ENCODE assay signal across 11 cellular contexts in the genomic region with DNA sequence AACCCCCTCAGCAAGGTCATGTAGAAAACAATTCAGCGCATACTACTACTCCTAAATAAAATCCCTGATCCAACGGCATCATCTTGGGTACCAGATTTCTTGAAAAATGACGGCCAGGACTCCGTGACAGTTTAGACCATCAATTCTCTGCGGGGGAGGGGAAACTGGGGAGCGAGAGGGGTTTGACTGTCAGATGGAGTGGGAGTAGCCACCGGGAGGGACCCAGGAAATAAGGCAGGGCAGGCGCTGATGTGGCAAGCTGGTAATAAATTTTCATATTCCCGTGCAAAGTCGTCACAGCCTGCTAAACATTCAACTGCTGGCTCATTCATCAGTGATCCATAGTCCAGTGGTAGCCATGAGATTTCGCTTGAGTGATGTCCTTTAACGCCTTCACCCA. TPM values are rescaled to one million over a fixed set of nuclear protein-coding genes. Genes with fewer than 3 reads are reported as not detected.
DNase-seq lines count a peak whose midpoint lies in the region; ATAC-seq and TF ChIP-seq lines count a peak whose summit lies in the region.
"Had no signal": no experiment of that assay in that cellular context is flagged by ENCODE, and none has a peak within 500 bp of the region (broad histone marks: within the 10 kb centered on the region; RNA-seq: fewer than 3 reads in every experiment).

No MANE protein-coding gene starts in this region.

- H3K79me2 ChIP-seq in SK-N-SH (ENCODE audit: insufficient read depth): peaks cover 3% of the 10 kb centered on the region; the same call in 1 of the 2 replicates

- POLR2A ChIA-PET in SK-N-SH (lab: Yijun Ruan, JAX): no interaction called here

- no peak for TF ChIP-seq EP300 in SK-N-SH (IDR thresholded peaks at IDR 0.05; ENCODE audit: borderline replicate concordance in 1 of 2, low read depth in 1 of 2, low read length in 1 of 2)

- TF ChIP-seq CTCF in SK-N-SH (IDR thresholded peaks at IDR 0.05): no peak
- no peak for TF ChIP-seq CTCF in foreskin keratinocyte (conservative IDR thresholded peaks at IDR 0.05)

- peak overlapping the region; percentile 66 for H3K4me2 ChIP-seq in SK-N-SH

- TF ChIP-seq RAD21 in SK-N-SH (IDR thresholded peaks at IDR 0.05; ENCODE audit: low read length): no peak

- H3K9ac ChIP-seq in ES-I3 (ENCODE audit: low read depth, low read length): peak overlapping the region; percentile 66; the same call in 1 of the 2 replicates
- no peak overlapping the region for H3K9ac ChIP-seq in SK-N-SH

- no peaks in the 10 kb centered on the region for H3F3A ChIP-seq in SK-N-SH (replicated peaks; ENCODE audit: insufficient read depth)

- H3K27ac ChIP-seq in SK-N-SH (ENCODE audit: low read depth in 2 of 2, low read length in 1 of 2): no peak overlapping the region
- H3K27ac ChIP-seq in foreskin keratinocyte: no peak overlapping the region
- H3K27ac ChIP-seq: epithelial cell of prostate had no signal

- H3K27me3 ChIP-seq in SK-N-SH (ENCODE audit: insufficient read depth): peaks cover 11% of the 10 kb centered on the region; the same call in 1 of the 2 replicates
- H3K27me3 ChIP-seq in foreskin keratinocyte: peaks cover 4% of the 10 kb centered on the region

- CTCF ChIA-PET in SK-N-SH (lab: Yijun Ruan, JAX): interaction anchor here (1.1 kb wide), 1 partner anchor 18 kb away, joined by 3 read pairs; no protein-coding TSS in a partner anchor

- H3K4me1 ChIP-seq in ES-I3 (ENCODE audit: insufficient read depth, low read length) (no peaks in the 10 kb centered on the region), SK-N-SH (ENCODE audit: control insufficient read depth in 1 of 2, insufficient read depth in 2 of 2, low read depth in 1 of 2, low read length in 1 of 2) (no peaks in the 10 kb centered on the region), foreskin keratinocyte (no peaks in the 10 kb centered on the region)

- WGBS in SK-N-SH (ENCODE audit: low lambda C conversion rate): 9% methylated on average over 12 of the region's 12 CpGs

- H4K20me1 ChIP-seq in SK-N-SH (ENCODE audit: insufficient read depth): no peaks in the 10 kb centered on the region

- H3K36me3 ChIP-seq in ES-I3 (ENCODE audit: insufficient read depth, low read length) (no peaks in the 10 kb centered on the region), SK-N-SH (replicated peaks in 1 of 2; ENCODE audit: control insufficient read depth in 1 of 2, insufficient read depth in 2 of 2, low read length in 1 of 2) (no peaks in the 10 kb centered on the region)

- H3K9me3 ChIP-seq in ES-I3 (ENCODE audit: control insufficient read depth, insufficient read depth, low read length) (no peaks in the 10 kb centered on the region), SK-N-SH (no peaks in the 10 kb centered on the region)

- no peaks in the 10 kb centered on the region for H3K9me2 ChIP-seq in SK-N-SH

- peak overlapping the region; percentile 52 to 68 for H3K4me3 ChIP-seq in SK-N-SH (ENCODE audit: low read depth in 2 of 2, low read length in 1 of 2)

- ATAC-seq in foreskin keratinocyte: peak; percentile 12
- no peak for ATAC-seq in activated CD4-positive, CD25-positive, alpha-beta regulatory T cell treated with anti-CD3 and anti-CD28 coated beads, Interleukin-2, amount 50 U/mL, for 24 hours

- H2AFZ ChIP-seq in SK-N-SH (ENCODE audit: low read depth): peak overlapping the region; percentile 72

- DNase-seq in SK-N-SH (peak; percentile 19), foreskin keratinocyte (no peak), putamen (ENCODE audit: low spot score) (peak; percentile 12), NCI-H2107 treated with DMSO at 0.1 percent for 48 hours (lab: John Stamatoyannopoulos, UW; ENCODE audit: unreplicated experiment) (no peak), HuH-7.5 (ENCODE audit: low spot score) (no peak)
- no peak for DNase-seq in central memory CD4-positive, alpha-beta T cell
- DNase-seq: activated CD4-positive, alpha-beta T cell treated with anti-CD3 and anti-CD28 coated beads, Interleukin-2, amount 50 U/mL, for 1 hour had no signal

TF ChIP-seq in SK-N-SH, 30 proteins besides CTCF, POLR2A, EP300 and RAD21:
- no peak for TF ChIP-seq NFIC (IDR thresholded peaks at IDR 0.05; ENCODE audit: borderline replicate concordance)
- no peak for TF ChIP-seq TCF12 (IDR thresholded peaks at IDR 0.05)
- no peak for TF ChIP-seq RFX5 (IDR thresholded peaks at IDR 0.05; ENCODE audit: low read length)
- TF ChIP-seq, protein P1, sequence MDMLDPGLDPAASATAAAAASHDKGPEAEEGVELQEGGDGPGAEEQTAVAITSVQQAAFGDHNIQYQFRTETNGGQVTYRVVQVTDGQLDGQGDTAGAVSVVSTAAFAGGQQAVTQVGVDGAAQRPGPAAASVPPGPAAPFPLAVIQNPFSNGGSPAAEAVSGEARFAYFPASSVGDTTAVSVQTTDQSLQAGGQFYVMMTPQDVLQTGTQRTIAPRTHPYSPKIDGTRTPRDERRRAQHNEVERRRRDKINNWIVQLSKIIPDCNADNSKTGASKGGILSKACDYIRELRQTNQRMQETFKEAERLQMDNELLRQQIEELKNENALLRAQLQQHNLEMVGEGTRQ (IDR thresholded peaks at IDR 0.05; ENCODE audit: borderline replicate concordance, low read depth, low read length): no peak
- no peak for TF ChIP-seq GABPA (IDR thresholded peaks at IDR 0.05; ENCODE audit: low read depth)
- TF ChIP-seq RCOR1 (IDR thresholded peaks at IDR 0.05; ENCODE audit: low read length): no peak
- TF ChIP-seq, protein P2, sequence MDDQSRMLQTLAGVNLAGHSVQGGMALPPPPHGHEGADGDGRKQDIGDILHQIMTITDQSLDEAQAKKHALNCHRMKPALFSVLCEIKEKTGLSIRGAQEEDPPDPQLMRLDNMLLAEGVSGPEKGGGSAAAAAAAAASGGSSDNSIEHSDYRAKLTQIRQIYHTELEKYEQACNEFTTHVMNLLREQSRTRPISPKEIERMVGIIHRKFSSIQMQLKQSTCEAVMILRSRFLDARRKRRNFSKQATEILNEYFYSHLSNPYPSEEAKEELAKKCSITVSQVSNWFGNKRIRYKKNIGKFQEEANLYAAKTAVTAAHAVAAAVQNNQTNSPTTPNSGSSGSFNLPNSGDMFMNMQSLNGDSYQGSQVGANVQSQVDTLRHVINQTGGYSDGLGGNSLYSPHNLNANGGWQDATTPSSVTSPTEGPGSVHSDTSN (IDR thresholded peaks at IDR 0.05): no peak
- no peak for TF ChIP-seq ELF1 (IDR thresholded peaks at IDR 0.05)
- TF ChIP-seq SMC3 (IDR thresholded peaks at IDR 0.05; ENCODE audit: low read depth, low read length): no peak
- no peak for TF ChIP-seq TEAD4 (IDR thresholded peaks at IDR 0.05; ENCODE audit: borderline replicate concordance, insufficient read depth)
- TF ChIP-seq TAF1 (IDR thresholded peaks at IDR 0.05; ENCODE audit: borderline replicate concordance, low read depth, low read length): no peak
- TF ChIP-seq YY1 (IDR thresholded peaks at IDR 0.05; ENCODE audit: low read depth): no peak
- TF ChIP-seq CHD2 (IDR thresholded peaks at IDR 0.05; ENCODE audit: low read length, partially characterized antibody): no peak
- TF ChIP-seq SIN3A (IDR thresholded peaks at IDR 0.05; ENCODE audit: borderline replicate concordance, low read depth, low read length): no peak
- TF ChIP-seq FOXJ3 (CRISPR knock-in tag; IDR thresholded peaks at IDR 0.05): no peak
- TF ChIP-seq, protein P3, sequence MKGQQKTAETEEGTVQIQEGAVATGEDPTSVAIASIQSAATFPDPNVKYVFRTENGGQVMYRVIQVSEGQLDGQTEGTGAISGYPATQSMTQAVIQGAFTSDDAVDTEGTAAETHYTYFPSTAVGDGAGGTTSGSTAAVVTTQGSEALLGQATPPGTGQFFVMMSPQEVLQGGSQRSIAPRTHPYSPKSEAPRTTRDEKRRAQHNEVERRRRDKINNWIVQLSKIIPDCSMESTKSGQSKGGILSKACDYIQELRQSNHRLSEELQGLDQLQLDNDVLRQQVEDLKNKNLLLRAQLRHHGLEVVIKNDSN (IDR thresholded peaks at IDR 0.05; ENCODE audit: borderline replicate concordance, low read depth): no peak
- no peak for TF ChIP-seq POLR2AphosphoS5 (IDR thresholded peaks at IDR 0.05; ENCODE audit: low read depth, low read length)

RNA-seq across cellular contexts. Expression of a gene that starts 0.4 kb away (rescaled TPM):
- polyA plus RNA-seq in SK-N-SH (2012; rRNA removed) (6.0 and 8.9 TPM in 2 replicates), foreskin keratinocyte (0.02 TPM in 1 of 2 replicates, not detected in the other)
- 7.7 and 7.9 TPM in 2 replicates for polyA plus RNA-seq in SK-N-SH (2012; cell fraction: cytosol; rRNA removed)
- polyA plus RNA-seq in SK-N-SH (2012; cell fraction: nucleus; rRNA removed): 5.2 and 7.8 TPM in 2 replicates
- 0.10 and 0.11 TPM in 2 replicates for total RNA-seq in foreskin keratinocyte
- polyA plus RNA-seq: liver had no signal

Comparison
In these comparisons a context has a peak if more than half of its experiments do, and no peak if none do; other contexts are left out.
1. DNase-seq: peak in SK-N-SH (single experiment) and putamen (single experiment); none in foreskin keratinocyte (0 of 2), central memory CD4-positive, alpha-beta T cell (single experiment), NCI-H2107 treated with DMSO at 0.1 percent for 48 hours (single experiment) and HuH-7.5 (single experiment).